ENCODE assay signal across 12 cellular contexts in genomic region chr14:31692376-31692781, GRCh38.
DNase-seq lines count a peak whose midpoint lies in the region; FAIRE-seq and TF ChIP-seq lines count a peak whose summit lies in the region.
"Had no signal": no experiment of that assay in that cellular context is flagged by ENCODE, and none has a peak within 500 bp of the region (broad histone marks: within the 10 kb centered on the region; RNA-seq: fewer than 3 reads in every experiment).

No MANE protein-coding gene starts in this region.

- no peak for TF ChIP-seq POLR2A in ovary (IDR thresholded peaks at IDR 0.05)

- DNase-seq in AG09319 (ENCODE audit: extremely low read depth, low read depth) (peak; percentile 12), GM20000 (ENCODE audit: low spot score) (peak; percentile 9), NCI-H774 (lab: John Stamatoyannopoulos, UW) (peak; percentile 37), hepatic stellate cell (ENCODE audit: low spot score) (peak; percentile 15), HT-29 (ENCODE audit: low spot score) (no peak), urothelium cell line (ENCODE audit: low spot score) (no peak), ovary (no peak)
- no peak for DNase-seq in activated CD4-positive, alpha-beta memory T cell treated with anti-CD3 and anti-CD28 coated beads for 36 hours
- DNase-seq: CD4-positive, CD25-positive, alpha-beta regulatory T cell; stomach; T-helper 17 cell had no signal

- CTCF ChIA-PET in activated CD4-positive, alpha-beta memory T cell treated with anti-CD3 and anti-CD28 coated beads for 36 hours (lab: Charles Lee): no interaction called here

- POLR2A ChIA-PET in activated CD4-positive, alpha-beta memory T cell treated with anti-CD3 and anti-CD28 coated beads for 36 hours (lab: Charles Lee): no interaction called here

- intact Hi-C loops in activated CD4-positive, alpha-beta memory T cell treated with anti-CD3 and anti-CD28 coated beads for 36 hours (cut with micrococcal nuclease): no loop called here
- intact Hi-C loops in ovary (cut with DNase I): no loop called here

- no peaks in the 10 kb centered on the region for H3K9me3 Mint-ChIP-seq in activated CD4-positive, alpha-beta memory T cell treated with anti-CD3 and anti-CD28 coated beads for 36 hours
- H3K9me3 Mint-ChIP-seq: natural killer cell treated with Interleukin-12 subunit alpha and Interleukin-12 subunit beta and Interleukin-15 and Interleukin-18, amount 100 ng/mL, for 72 hours had no signal

- H3K4me3 ChIP-seq in ovary: no peak overlapping the region
- H3K4me3 ChIP-seq: stomach had no signal

- 62 to 75% (median 68%) methylated on average over 1 of the region's 1 CpG for WGBS in ovary, 3 donors

- H3K4me3 Mint-ChIP-seq in activated CD4-positive, alpha-beta memory T cell treated with anti-CD3 and anti-CD28 coated beads for 36 hours: no peak overlapping the region
- H3K4me3 Mint-ChIP-seq: CD4-positive, CD25-positive, alpha-beta regulatory T cell; natural killer cell treated with Interleukin-12 subunit alpha and Interleukin-12 subunit beta and Interleukin-15 and Interleukin-18, amount 100 ng/mL, for 72 hours; T-helper 17 cell had no signal

- no peaks in the 10 kb centered on the region for H3K9me3 ChIP-seq in ovary
- H3K9me3 ChIP-seq: stomach had no signal

- no peak for TF ChIP-seq CTCF in AG09319 (IDR thresholded peaks at IDR 0.05; ENCODE audit: low read depth, low read length)
- no peak for TF ChIP-seq CTCF in GM20000 (IDR thresholded peaks at IDR 0.05; ENCODE audit: extremely low read depth, missing control alignments)
- no peak for TF ChIP-seq CTCF in ovary (IDR thresholded peaks at IDR 0.05)

- no peak for TF ChIP-seq EP300 in ovary (IDR thresholded peaks at IDR 0.05)

- no peak overlapping the region for H3K27ac Mint-ChIP-seq in activated CD4-positive, alpha-beta memory T cell treated with anti-CD3 and anti-CD28 coated beads for 36 hours
- H3K27ac Mint-ChIP-seq: CD4-positive, CD25-positive, alpha-beta regulatory T cell; natural killer cell treated with Interleukin-12 subunit alpha and Interleukin-12 subunit beta and Interleukin-15 and Interleukin-18, amount 100 ng/mL, for 72 hours; T-helper 17 cell had no signal

- H3K36me3 Mint-ChIP-seq in activated CD4-positive, alpha-beta memory T cell treated with anti-CD3 and anti-CD28 coated beads for 36 hours: peaks cover 8% of the 10 kb centered on the region
- H3K36me3 Mint-ChIP-seq: natural killer cell treated with Interleukin-12 subunit alpha and Interleukin-12 subunit beta and Interleukin-15 and Interleukin-18, amount 100 ng/mL, for 72 hours had no signal

- H3K27ac ChIP-seq in ovary: no peak overlapping the region
- H3K27ac ChIP-seq: stomach had no signal

- no peaks in the 10 kb centered on the region for H3K4me1 Mint-ChIP-seq in activated CD4-positive, alpha-beta memory T cell treated with anti-CD3 and anti-CD28 coated beads for 36 hours (ENCODE audit: low read depth)

- no peaks in the 10 kb centered on the region for H3K4me1 ChIP-seq in ovary (ENCODE audit: insufficient read depth)

- H3K27me3 Mint-ChIP-seq in activated CD4-positive, alpha-beta memory T cell treated with anti-CD3 and anti-CD28 coated beads for 36 hours: no peaks in the 10 kb centered on the region
- H3K27me3 Mint-ChIP-seq: CD4-positive, CD25-positive, alpha-beta regulatory T cell; natural killer cell treated with Interleukin-12 subunit alpha and Interleukin-12 subunit beta and Interleukin-15 and Interleukin-18, amount 100 ng/mL, for 72 hours; T-helper 17 cell had no signal

- no peak for FAIRE-seq in urothelium cell line (lab: Jason Lieb, UNC)

- H3K27me3 ChIP-seq in ovary: no peaks in the 10 kb centered on the region
- H3K27me3 ChIP-seq: stomach had no signal

- no peaks in the 10 kb centered on the region for H3K36me3 ChIP-seq in ovary
- H3K36me3 ChIP-seq: stomach had no signal

Comparison
In these comparisons a context has a peak if more than half of its experiments do, and no peak if none do; other contexts are left out.
1. DNase-seq: peak in AG09319 (single experiment), GM20000 (single experiment), NCI-H774 (single experiment) and hepatic stellate cell (single experiment); none in activated CD4-positive, alpha-beta memory T cell treated with anti-CD3 and anti-CD28 coated beads for 36 hours (single experiment), HT-29 (single experiment), urothelium cell line (single experiment) and ovary (0 of 5).